Comparison of ENCODE assay signal across 8 cellular contexts in the genomic region with DNA sequence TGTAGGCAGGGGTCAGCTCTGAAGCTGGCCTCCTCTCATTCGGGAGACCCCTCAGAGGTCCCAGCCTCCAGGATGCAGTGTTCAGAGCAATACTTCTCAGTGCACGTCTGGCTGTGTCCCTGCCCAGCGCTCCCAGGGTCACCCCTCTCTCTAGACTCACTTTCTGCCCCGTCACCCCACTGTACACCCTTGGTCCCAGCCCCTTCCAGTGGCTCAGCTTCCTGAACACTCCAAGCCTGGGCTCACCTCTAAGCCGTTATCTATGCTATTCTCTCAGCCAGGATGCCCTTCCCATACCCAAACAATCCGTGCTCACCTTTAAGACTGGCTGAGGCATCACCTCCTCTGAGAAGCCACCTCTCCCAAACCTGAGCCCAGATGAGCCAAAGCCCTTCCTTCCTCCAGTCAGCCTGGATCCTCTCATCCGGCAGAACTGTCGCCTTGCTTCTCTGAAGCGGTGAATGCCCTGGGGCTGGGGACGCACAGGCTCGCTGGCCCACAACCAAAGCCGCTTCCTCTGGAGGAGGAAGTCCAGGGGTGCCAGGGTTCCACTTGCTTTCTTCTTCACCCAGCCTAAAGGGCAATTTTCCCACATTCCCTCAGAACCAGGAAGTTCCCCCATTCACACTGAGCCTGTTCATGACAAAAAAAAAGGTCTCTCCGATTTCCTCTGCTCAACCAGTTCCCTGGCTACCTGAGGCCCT. TPM values are rescaled to one million over a fixed set of nuclear protein-coding genes. Genes with fewer than 3 reads are reported as not detected.
DNase-seq lines count a peak whose midpoint lies in the region; TF ChIP-seq lines count a peak whose summit lies in the region.

No MANE protein-coding gene starts in this region.

- DNase-seq in chondrocyte (ENCODE audit: low spot score), result no peak
- DNase-seq in neural crest cell (ENCODE audit: low read depth, low spot score), result no peak
- DNase-seq in mesenteric fat pad (ENCODE audit: low spot score), result no peak
- DNase-seq in SW480 (ENCODE audit: low spot score), result no peak
- no peak for DNase-seq in HAP-1 (ENCODE audit: low spot score in 2 of 2)
- DNase-seq in amniotic stem cell (lab: John Stamatoyannopoulos, UW), result no peak

- H3K4me1 Mint-ChIP-seq in chondrocyte (ENCODE audit: low read depth), result peaks cover 28% of the 10 kb centered on the region
- H3K4me1 Mint-ChIP-seq in neural crest cell, result peaks cover 37% of the 10 kb centered on the region

- no peaks in the 10 kb centered on the region for H3F3A ChIP-seq in Loucy (ENCODE audit: low read depth)

- H3K27me3 ChIP-seq in BLaER1 treated with 17β-estradiol and CSF1 and Interleukin-3, amounts not matched to agents 10 nM and 100 nM, result no peaks in the 10 kb centered on the region
- H3K27me3 ChIP-seq in Loucy (ENCODE audit: insufficient read depth, low read length, poor library complexity, severe bottlenecking), result no peaks in the 10 kb centered on the region
- H3K27me3 ChIP-seq in HAP-1 (ENCODE audit: low read depth), result no peaks in the 10 kb centered on the region

- H3K9me3 ChIP-seq in BLaER1 treated with 17β-estradiol and CSF1 and Interleukin-3, amounts not matched to agents 10 nM and 100 nM (replicated peaks in 1 of 11), result no peaks in the 10 kb centered on the region
- H3K9me3 ChIP-seq in Loucy (ENCODE audit: insufficient read depth, low read depth, low read length), result no peaks in the 10 kb centered on the region
- no peaks in the 10 kb centered on the region for H3K9me3 ChIP-seq in HAP-1

- no peak overlapping the region for H2AFZ ChIP-seq in Loucy (ENCODE audit: low read length)

- peak overlapping the region in 9 of 10 experiments; percentile 22 to 86 (median 56); a peak in 16 of 20 replicates for H3K4me3 ChIP-seq in BLaER1 treated with 17β-estradiol and CSF1 and Interleukin-3, amounts not matched to agents 10 nM and 100 nM
- H3K4me3 ChIP-seq in Loucy (ENCODE audit: low read length, poor library complexity, severe bottlenecking) (peak overlapping the region; percentile 61), HAP-1 (no peak overlapping the region)

- peaks cover 18% of the 10 kb centered on the region; the same call in 1 of the 2 replicates for H3K79me2 ChIP-seq in Loucy (ENCODE audit: insufficient read depth, low read length)

- H3K36me3 Mint-ChIP-seq in chondrocyte (ENCODE audit: low read depth) (no peaks in the 10 kb centered on the region), neural crest cell (ENCODE audit: low read depth) (no peaks in the 10 kb centered on the region)

- no peaks in the 10 kb centered on the region for H3K9me2 ChIP-seq in Loucy (replicated peaks; ENCODE audit: low read depth, low read length)

- H3K36me3 ChIP-seq in BLaER1 treated with 17β-estradiol and CSF1 and Interleukin-3, amounts not matched to agents 10 nM and 100 nM, result peaks cover 0 to 22% (median 0%) of the 10 kb centered on the region in 11 experiments; a peak in 4 of 22 replicates
- H3K36me3 ChIP-seq in Loucy (ENCODE audit: insufficient read depth, low read length) (no peaks in the 10 kb centered on the region), HAP-1 (replicated peaks) (no peaks in the 10 kb centered on the region; the same call in 1 of the 2 replicates)

- peak overlapping the region; percentile 68 to 93 (median 83) for H3K27ac ChIP-seq in BLaER1 treated with 17β-estradiol and CSF1 and Interleukin-3, amounts not matched to agents 10 nM and 100 nM

- H4K20me1 ChIP-seq in BLaER1 treated with 17β-estradiol and CSF1 and Interleukin-3, amounts not matched to agents 10 nM and 100 nM, result peaks cover 0 to 2% (median 0%) of the 10 kb centered on the region in 11 experiments; a peak in 3 of 22 replicates
- no peaks in the 10 kb centered on the region for H4K20me1 ChIP-seq in Loucy (ENCODE audit: insufficient read depth, low read length, poor library complexity, severe bottlenecking)

- H3K9ac ChIP-seq in BLaER1 treated with 17β-estradiol and CSF1 and Interleukin-3, amounts not matched to agents 10 nM and 100 nM, result peak overlapping the region; percentile 53 to 86 (median 68); a peak in 21 of 22 replicates
- peak overlapping the region; percentile 79 for H3K9ac ChIP-seq in Loucy (ENCODE audit: low read depth, low read length, poor library complexity, severe bottlenecking)

- H3K27ac Mint-ChIP-seq in chondrocyte (ENCODE audit: unreplicated experiment) (peak overlapping the region; percentile 79), neural crest cell (ENCODE audit: unreplicated experiment) (peak overlapping the region; percentile 89)

- peaks cover 72 to 89% (median 79%) of the 10 kb centered on the region in 10 experiments for H3K4me1 ChIP-seq in BLaER1 treated with 17β-estradiol and CSF1 and Interleukin-3, amounts not matched to agents 10 nM and 100 nM
- H3K4me1 ChIP-seq in Loucy (ENCODE audit: insufficient read depth, low read length, poor library complexity, severe bottlenecking) (peaks cover 60% of the 10 kb centered on the region), HAP-1 (peaks cover 7% of the 10 kb centered on the region)

- no peak for TF ChIP-seq CTCF in Loucy (conservative IDR thresholded peaks at IDR 0.05; ENCODE audit: low read length)
- TF ChIP-seq CTCF in chondrocyte (IDR thresholded peaks at IDR 0.05), result no peak
- TF ChIP-seq CTCF in neural crest cell (conservative IDR thresholded peaks at IDR 0.05), result no peak

- no peaks in the 10 kb centered on the region for H3K9me3 Mint-ChIP-seq in chondrocyte (ENCODE audit: low read depth)
- H3K9me3 Mint-ChIP-seq in neural crest cell, result no peaks in the 10 kb centered on the region

- no peak overlapping the region for H3K4me3 Mint-ChIP-seq in chondrocyte (ENCODE audit: unreplicated experiment)
- peak overlapping the region; percentile 57 for H3K4me3 Mint-ChIP-seq in neural crest cell

- in situ Hi-C loops in HAP-1 (cut with MboI; ENCODE audit: low sequenced_read_pairs), result loop anchor here (5.0 to 25.0 kb wide), 2 partner anchors 472 to 712 kb away; no protein-coding TSS in a partner anchor

- H3K27me3 Mint-ChIP-seq in chondrocyte (ENCODE audit: low read depth), result no peaks in the 10 kb centered on the region
- no peaks in the 10 kb centered on the region for H3K27me3 Mint-ChIP-seq in neural crest cell (ENCODE audit: low read depth)

- H3K4me2 ChIP-seq in BLaER1 treated with 17β-estradiol and CSF1 and Interleukin-3, amounts not matched to agents 10 nM and 100 nM, result peak overlapping the region; percentile 87 to 99 (median 97)
- H3K4me2 ChIP-seq in Loucy (ENCODE audit: low read depth, low read length, poor library complexity, severe bottlenecking), result peak overlapping the region; percentile 74

RNA-seq across cellular contexts. Expression of a gene that starts 13.7 kb away (rescaled TPM):
- total RNA-seq in chondrocyte (5.4 to 15.7 TPM (median 14.6 TPM) in 3 replicates), neural crest cell (78.3 and 80.0 TPM in 2 replicates), mesenteric fat pad (252 TPM)

RNA-seq across cellular contexts. Expression of a gene that starts 30.0 kb away (rescaled TPM):
- 63.9 to 69.0 TPM (median 64.4 TPM) in 3 replicates for total RNA-seq in chondrocyte
- total RNA-seq in neural crest cell, result 1.1 and 1.6 TPM in 2 replicates
- 6.8 TPM for total RNA-seq in mesenteric fat pad
